ENCODE assay signal across 19 cellular contexts in the genomic region with DNA sequence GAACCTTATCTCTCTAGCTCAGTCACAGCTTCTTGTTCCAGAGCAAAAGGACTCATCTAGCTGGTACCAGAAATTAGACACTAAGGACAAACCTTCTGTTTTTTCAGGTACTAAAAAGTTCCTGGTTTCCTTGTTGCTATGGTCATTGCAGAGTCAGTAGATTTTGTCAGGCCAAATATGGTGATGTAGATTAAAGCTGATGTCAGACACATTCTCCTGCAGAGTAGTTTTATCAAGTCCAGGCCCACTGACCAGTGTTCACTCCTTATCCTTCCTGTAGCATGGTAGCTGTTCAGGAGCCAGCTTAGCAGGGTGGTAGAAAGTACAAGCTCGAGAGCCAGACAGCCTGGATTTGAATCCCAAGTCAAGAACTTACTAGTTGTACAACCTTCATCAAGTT. TPM values are rescaled to one million over a fixed set of nuclear protein-coding genes. Genes with fewer than 3 reads are reported as not detected.
A peak's percentile ranks its signal among the peaks of the same experiment; 100 is the strongest.
DNase-seq lines count a peak whose midpoint lies in the region; ATAC-seq, FAIRE-seq and TF ChIP-seq lines count a peak whose summit lies in the region.
"Had no signal": no experiment of that assay in that cellular context is flagged by ENCODE, and none has a peak within 500 bp of the region (broad histone marks: within the 10 kb centered on the region; RNA-seq: fewer than 3 reads in every experiment).

No MANE protein-coding gene starts in this region.

- peaks cover 12% of the 10 kb centered on the region for H3K4me1 ChIP-seq in cardiac muscle cell (ENCODE audit: low read depth)
- peaks cover 0 to 11% of the 10 kb centered on the region in 2 experiments; a peak in 2 of 5 replicates for H3K4me1 ChIP-seq in K562 (replicated peaks in 1 of 2; ENCODE audit: control insufficient read depth in 2 of 2, insufficient read depth in 2 of 2, low read length in 2 of 2)
- no peaks in the 10 kb centered on the region for H3K4me1 ChIP-seq in smooth muscle cell (ENCODE audit: low read depth)

- no peak overlapping the region for H3K4me2 ChIP-seq in K562 (ENCODE audit: insufficient read depth, low read length)
- no peak overlapping the region for H3K4me2 ChIP-seq in smooth muscle cell

- H3K27ac Mint-ChIP-seq in CD4-positive, alpha-beta T cell: no peak overlapping the region
- H3K27ac Mint-ChIP-seq: B cell; CD4-positive, CD25-positive, alpha-beta regulatory T cell; H9 had no signal

- TF ChIP-seq RAD21 in K562 (CRISPR knock-in tag; conservative IDR thresholded peaks at IDR 0.05 in 1 of 2, IDR thresholded peaks at IDR 0.05 in 1 of 2): no peak

- WGBS in K562 (ENCODE audit: insufficient coverage, low coverage, missing lambda C conversion rate): 25% methylated on average over 1 of the region's 1 CpG
- WGBS in smooth muscle cell (ENCODE audit: low lambda C conversion rate): 47% methylated on average over 1 of the region's 1 CpG

- H3K9me3 ChIP-seq in cardiac muscle cell (ENCODE audit: low read depth): no peaks in the 10 kb centered on the region
- H3K9me3 ChIP-seq in K562 (replicated peaks; ENCODE audit: control insufficient read depth, insufficient read depth, low read depth, low read length): no peaks in the 10 kb centered on the region
- H3K9me3 ChIP-seq in smooth muscle cell (replicated peaks; ENCODE audit: low read depth): no peaks in the 10 kb centered on the region
- no peaks in the 10 kb centered on the region for H3K9me3 ChIP-seq in CD4-positive, alpha-beta T cell (ENCODE audit: control insufficient read depth, low read length)

- CTCF ChIA-PET in K562 (lab: Yijun Ruan, JAX; ENCODE audit: low intra/inter-chr PET ratio): no interaction called here
- CTCF ChIA-PET in CD4-positive, alpha-beta T cell (lab: Charles Lee): no interaction called here

- H3K27ac ChIP-seq in cardiac muscle cell: peak overlapping the region; percentile 93
- peak overlapping the region; percentile 68 for H3K27ac ChIP-seq in K562 (ENCODE audit: extremely low read depth, low read depth, low read length)
- H3K27ac ChIP-seq in smooth muscle cell (ENCODE audit: low read depth): peak overlapping the region; percentile 44
- H3K27ac ChIP-seq in CD4-positive, alpha-beta T cell (ENCODE audit: low read depth, low read length): no peak overlapping the region
- H3K27ac ChIP-seq: 22Rv1 had no signal

- peaks cover 41% of the 10 kb centered on the region for H3K36me3 Mint-ChIP-seq in CD4-positive, alpha-beta T cell (ENCODE audit: low read depth)

- H4K20me1 ChIP-seq in K562 (replicated peaks; ENCODE audit: control insufficient read depth, insufficient read depth, low read length) (no peaks in the 10 kb centered on the region), smooth muscle cell (ENCODE audit: low read depth) (no peaks in the 10 kb centered on the region)

- intact Hi-C loops in Right ventricle myocardium inferior (cut with DNase I): no loop called here
- intact Hi-C loops in K562 (cut with micrococcal nuclease): no loop called here
- intact Hi-C loops in CD4-positive, alpha-beta T cell (cut with DNase I, micrococcal nuclease): no loop called here

- H3K4me3 ChIP-seq in cardiac muscle cell (no peak overlapping the region), K562 (no peak overlapping the region), smooth muscle cell (no peak overlapping the region)

- H3K9ac ChIP-seq in K562 (ENCODE audit: insufficient read depth in 1 of 2, low read depth in 2 of 2, low read length in 2 of 2) (peak overlapping the region in 1 of 2 experiments; percentile 2; a peak in 1 of 4 replicates), smooth muscle cell (ENCODE audit: low read depth) (no peak overlapping the region)

- no peak for TF ChIP-seq EP300 in K562 (IDR thresholded peaks at IDR 0.05; ENCODE audit: low read length)

- ATAC-seq in Right ventricle myocardium inferior (no peak), K562 (peak; percentile 86)
- no peak for ATAC-seq in CD4-positive, alpha-beta T cell (ENCODE audit: poor library complexity)
- ATAC-seq: Panc1 had no signal

- no peaks in the 10 kb centered on the region for H3K27me3 Mint-ChIP-seq in CD4-positive, alpha-beta T cell
- H3K27me3 Mint-ChIP-seq: B cell had no signal

- POLR2A ChIA-PET in K562 (lab: Yijun Ruan, JAX): interaction anchor here (1.6 to 1.7 kb wide), 3 partner anchors 9 to 17 kb away, joined by 5 to 8 read pairs (median 5); no protein-coding TSS in a partner anchor
- POLR2A ChIA-PET in CD4-positive, alpha-beta T cell (lab: Charles Lee): no interaction called here

- DNase-seq in cardiac muscle cell (ENCODE audit: low read depth in 1 of 2, low spot score in 1 of 2) (peak; percentile 34 to 53), Right ventricle myocardium inferior (ENCODE audit: missing footprints) (no peak), K562 (ENCODE audit: extremely low read depth in 1 of 4, low spot score in 3 of 4) (peak in 2 of 4 experiments; percentile 32 to 51), fibroblast of peridontal ligament (ENCODE audit: extremely low read depth) (peak; percentile 8), smooth muscle cell (lab: John Stamatoyannopoulos, UW; ENCODE audit: unreplicated experiment) (no peak), NCI-H226 (no peak), globus pallidus (ENCODE audit: low spot score) (no peak)
- DNase-seq in CD4-positive, alpha-beta T cell: no peak
- DNase-seq: Calu3; CD4-positive, CD25-positive, alpha-beta regulatory T cell; DMS53; H9; Karpas-422; MM.1S; NCI-H1092 treated with DMSO at 0.1 percent for 48 hours; NCI-H524 had no signal

- no TSS peak for BruUV-seq in K562 (replicated peaks; lab: Mats Ljungman, UMichigan)

- FAIRE-seq in K562 (lab: Jason Lieb, UNC): no peak

- H3K27me3 ChIP-seq in cardiac muscle cell: no peaks in the 10 kb centered on the region
- H3K27me3 ChIP-seq in K562 (ENCODE audit: control insufficient read depth in 2 of 2, insufficient read depth in 2 of 2, low read length in 2 of 2): no peaks in the 10 kb centered on the region
- no peaks in the 10 kb centered on the region for H3K27me3 ChIP-seq in smooth muscle cell (ENCODE audit: low read depth)
- no peaks in the 10 kb centered on the region for H3K27me3 ChIP-seq in CD4-positive, alpha-beta T cell (ENCODE audit: control insufficient read depth, insufficient read depth, low read length)

- H3K36me3 ChIP-seq in cardiac muscle cell (peaks cover 31% of the 10 kb centered on the region), K562 (ENCODE audit: control insufficient read depth, insufficient read depth, low read length) (peaks cover 73% of the 10 kb centered on the region), smooth muscle cell (ENCODE audit: low read depth) (peaks cover 10% of the 10 kb centered on the region)

- in situ Hi-C loops in K562 (cut with MboI): no loop called here

- H2AFZ ChIP-seq in K562 (ENCODE audit: low read depth, low read length) (no peak overlapping the region), smooth muscle cell (ENCODE audit: low read depth) (no peak overlapping the region)

- TF ChIP-seq POLR2A in K562 (conservative IDR thresholded peaks at IDR 0.05): no peak

- H3K9me3 Mint-ChIP-seq in CD4-positive, alpha-beta T cell: no peaks in the 10 kb centered on the region
- H3K9me3 Mint-ChIP-seq: CD4-positive, CD25-positive, alpha-beta regulatory T cell; H9 had no signal

- no peaks in the 10 kb centered on the region for H3K79me2 ChIP-seq in K562 (ENCODE audit: control insufficient read depth, insufficient read depth, low read length)
- H3K79me2 ChIP-seq in smooth muscle cell (ENCODE audit: low read depth): no peaks in the 10 kb centered on the region

- no peaks in the 10 kb centered on the region for H3K9me1 ChIP-seq in K562 (ENCODE audit: control insufficient read depth, insufficient read depth, low read length)

- TF ChIP-seq CTCF in cardiac muscle cell (IDR thresholded peaks at IDR 0.05; ENCODE audit: low read depth, low read length) (no peak), K562 (IDR thresholded peaks at IDR 0.05 in 2 of 3, conservative IDR thresholded peaks at IDR 0.05 in 1 of 3; ENCODE audit: insufficient read depth in 2 of 3, low read depth in 1 of 3, low read length in 3 of 3) (no peak), smooth muscle cell (IDR thresholded peaks at IDR 0.05; ENCODE audit: borderline replicate concordance, insufficient read depth, poor library complexity, severe bottlenecking) (no peak)
- TF ChIP-seq CTCF in CD4-positive, alpha-beta T cell (IDR thresholded peaks at IDR 0.05): no peak

- H3F3A ChIP-seq in smooth muscle cell (ENCODE audit: low read depth): no peaks in the 10 kb centered on the region

- no peaks in the 10 kb centered on the region for H3K4me1 Mint-ChIP-seq in CD4-positive, alpha-beta T cell (ENCODE audit: low read depth)
- H3K4me1 Mint-ChIP-seq: CD4-positive, CD25-positive, alpha-beta regulatory T cell; H9 had no signal

- H3K4me3 Mint-ChIP-seq in CD4-positive, alpha-beta T cell: no peak overlapping the region
- H3K4me3 Mint-ChIP-seq: B cell; CD4-positive, CD25-positive, alpha-beta regulatory T cell; H9 had no signal

RNA-seq across cellular contexts. Expression of a gene that starts 17.8 kb away (rescaled TPM):
- total RNA-seq in cardiac muscle cell (8.4 and 15.3 TPM in 2 replicates), Right ventricle myocardium inferior (9.3 TPM), K562 (2014; rRNA removed) (5.9 and 6.1 TPM in 2 replicates), K562 (2014; rRNA removed; fragmentation: Illumina TruSeq; extraction: Trizol) (11.7 and 13.2 TPM in 2 replicates), K562 (2015; rRNA removed; fragmentation: Illumina TruSeq; extraction: Trizol) (10.6 and 11.9 TPM in 2 replicates), K562 (2021) (12.3 and 12.4 TPM in 2 replicates), smooth muscle cell (26.2 TPM in 2 replicates)
- polyA plus RNA-seq in cardiac muscle cell (6.3 and 10.7 TPM in 2 replicates), K562 (2011; rRNA removed) (20.0 and 23.4 TPM in 2 replicates), K562 (2014; fragmentation: Illumina TruSeq; extraction: Trizol) (15.0 and 16.0 TPM in 2 replicates), K562 (2014; fragmentation: Nextera tagmentation; extraction: Ambion mirVana) (1 to 10 TPM; 2.2 to 3.7 TPM), K562 (2014; rRNA removed) (14.3 and 14.4 TPM in 2 replicates), smooth muscle cell (6.3 and 8.7 TPM in 2 replicates)
- 22.0 and 56.3 TPM in 2 replicates for total RNA-seq in K562 (2011; cell fraction: chromatin; rRNA removed; ENCODE audit: low replicate concordance)
- 11.2 and 14.5 TPM in 2 replicates for total RNA-seq in K562 (2011; cell fraction: nucleolus; rRNA removed)
- total RNA-seq in K562 (2011; cell fraction: nucleoplasm; rRNA removed): 26.0 and 42.4 TPM in 2 replicates
- 7.4 and 12.6 TPM in 2 replicates for polyA plus RNA-seq in K562 (2011; cell fraction: cytosol; rRNA removed)
- polyA plus RNA-seq in K562 (2011; cell fraction: nucleus; rRNA removed): 58.0 and 62.5 TPM in 2 replicates
- polyA plus RNA-seq in K562 (2012): 8.2 and 10.6 TPM in 2 replicates
- 18.4 and 19.8 TPM in 2 replicates for polyA minus RNA-seq in K562 (2011; rRNA and poly(A)+ RNA removed)
- 6.4 and 7.3 TPM in 2 replicates for polyA minus RNA-seq in K562 (2011; cell fraction: cytosol; rRNA and poly(A)+ RNA removed)
- polyA minus RNA-seq in K562 (2011; cell fraction: nucleus; rRNA and poly(A)+ RNA removed): 11.6 and 19.3 TPM in 2 replicates
- 1 to 10 TPM; 4.0 to 4.1 TPM for total RNA-seq in CD4-positive, alpha-beta T cell

RNA-seq across cellular contexts. Expression of a gene that starts 34.6 kb away (rescaled TPM):
- total RNA-seq in cardiac muscle cell: 93.9 and 142 TPM in 2 replicates
- polyA plus RNA-seq in cardiac muscle cell: 83.6 and 130 TPM in 2 replicates
- 30.2 TPM for total RNA-seq in Right ventricle myocardium inferior
- total RNA-seq in K562 (2011; cell fraction: chromatin; rRNA removed; ENCODE audit: low replicate concordance): 0.42 and 1.4 TPM in 2 replicates
- total RNA-seq in K562 (2011; cell fraction: nucleolus; rRNA removed): 0.13 and 0.17 TPM in 2 replicates
- 0.37 and 0.38 TPM in 2 replicates for total RNA-seq in K562 (2011; cell fraction: nucleoplasm; rRNA removed)
- 1.1 and 1.7 TPM in 2 replicates for total RNA-seq in K562 (2014; rRNA removed)
- total RNA-seq in K562 (2014; rRNA removed; fragmentation: Illumina TruSeq; extraction: Trizol): 2.0 and 2.6 TPM in 2 replicates
- 3.0 and 3.1 TPM in 2 replicates for total RNA-seq in K562 (2015; rRNA removed; fragmentation: Illumina TruSeq; extraction: Trizol)
- total RNA-seq in K562 (2021): 1.7 TPM in 2 replicates
- polyA plus RNA-seq in K562 (2011; rRNA removed): 0.68 and 2.9 TPM in 2 replicates
- polyA plus RNA-seq in K562 (2011; cell fraction: cytosol; rRNA removed): 0.27 and 0.34 TPM in 2 replicates
- 0.25 and 0.48 TPM in 2 replicates for polyA plus RNA-seq in K562 (2011; cell fraction: nucleus; rRNA removed)
- polyA plus RNA-seq in K562 (2012): 2.1 and 2.3 TPM in 2 replicates
- polyA plus RNA-seq in K562 (2014; fragmentation: Illumina TruSeq; extraction: Trizol): 1.8 and 2.4 TPM in 2 replicates
- polyA plus RNA-seq in K562 (2014; fragmentation: Nextera tagmentation; extraction: Ambion mirVana): under 1 TPM; 0.42 to 0.52 TPM
- 1.8 and 2.0 TPM in 2 replicates for polyA plus RNA-seq in K562 (2014; rRNA removed)
- 1.2 and 2.8 TPM in 2 replicates for polyA minus RNA-seq in K562 (2011; rRNA and poly(A)+ RNA removed)
- polyA minus RNA-seq in K562 (2011; cell fraction: cytosol; rRNA and poly(A)+ RNA removed): 0.73 and 1.0 TPM in 2 replicates
- 0.67 and 0.78 TPM in 2 replicates for polyA minus RNA-seq in K562 (2011; cell fraction: nucleus; rRNA and poly(A)+ RNA removed)
- 91.5 and 120 TPM in 2 replicates for total RNA-seq in smooth muscle cell
- polyA plus RNA-seq in smooth muscle cell: 42.1 and 60.9 TPM in 2 replicates
- total RNA-seq in CD4-positive, alpha-beta T cell: 1 to 10 TPM in 1 of 2 experiments, under 1 TPM in 1; 0.85 to 1.0 TPM

Comparison
In these comparisons a context has a peak if more than half of its experiments do, and no peak if none do; other contexts are left out.
1. DNase-seq: peak in cardiac muscle cell (2 of 2) and fibroblast of peridontal ligament (single experiment); none in Right ventricle myocardium inferior (single experiment), smooth muscle cell (single experiment), NCI-H226 (single experiment), globus pallidus (single experiment) and CD4-positive, alpha-beta T cell (0 of 10).